In the genomic region with DNA sequence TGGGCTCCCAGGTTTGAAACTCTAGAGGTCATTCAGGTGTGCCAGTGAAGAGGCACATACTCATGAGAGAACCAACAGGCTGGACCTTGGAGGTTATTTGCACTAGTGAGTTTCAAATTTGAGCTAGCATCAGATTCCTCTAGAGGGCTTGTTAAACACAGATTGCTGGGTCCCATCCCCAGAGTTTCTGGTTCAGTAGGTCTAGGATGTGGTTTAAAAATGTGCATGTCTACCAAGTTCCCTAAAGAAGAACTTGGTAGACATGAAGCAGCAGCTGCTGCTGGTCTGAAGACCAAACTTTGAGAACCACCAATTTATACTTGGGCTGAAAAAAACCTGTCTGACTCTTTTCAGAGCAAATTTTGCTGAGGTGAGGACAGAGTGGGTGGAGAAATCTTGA, we compare ENCODE assay signal across 9 cellular contexts.
DNase-seq lines count a peak whose midpoint lies in the region; ATAC-seq and TF ChIP-seq lines count a peak whose summit lies in the region.
"Had no signal": no experiment of that assay in that cellular context is flagged by ENCODE, and none has a peak within 500 bp of the region (broad histone marks: within the 10 kb centered on the region; RNA-seq: fewer than 3 reads in every experiment).

No MANE protein-coding gene starts in this region.

- peaks cover 43% of the 10 kb centered on the region for H3K4me1 ChIP-seq in neural progenitor cell
- H3K4me1 ChIP-seq in Caco-2, result no peaks in the 10 kb centered on the region; the same call in 1 of the 2 replicates

- no peak for TF ChIP-seq CTCF in neural progenitor cell (IDR thresholded peaks at IDR 0.05)
- TF ChIP-seq CTCF in Caco-2 (IDR thresholded peaks at IDR 0.05; ENCODE audit: insufficient read depth in 1 of 2, low read depth in 1 of 2, low read length in 1 of 2, severe bottlenecking in 1 of 2, unreplicated experiment in 1 of 2), result no peak

- H3K9ac ChIP-seq in neural progenitor cell, result no peak overlapping the region

- no peak overlapping the region for H3K4me2 ChIP-seq in neural progenitor cell

- H3K27me3 ChIP-seq in neural progenitor cell, result no peaks in the 10 kb centered on the region
- H3K27me3 ChIP-seq in Caco-2 (replicated peaks; ENCODE audit: control insufficient read depth, insufficient read depth, low read length), result no peaks in the 10 kb centered on the region

- peaks cover 4% of the 10 kb centered on the region for H3K36me3 Mint-ChIP-seq in T-helper 17 cell (ENCODE audit: low read depth)
- peaks cover 3 to 24% (median 4%) of the 10 kb centered on the region in 3 donors for H3K36me3 Mint-ChIP-seq in naive thymus-derived CD8-positive, alpha-beta T cell
- no peaks in the 10 kb centered on the region for H3K36me3 Mint-ChIP-seq in neural progenitor cell
- H3K36me3 Mint-ChIP-seq in Caco-2 (ENCODE audit: insufficient read depth, unreplicated experiment), result no peaks in the 10 kb centered on the region

- H3K79me2 ChIP-seq in neural progenitor cell (ENCODE audit: low read depth), result peaks cover 6% of the 10 kb centered on the region

- ATAC-seq in GM21619 (IDR thresholded peaks at IDR 0.05; ENCODE audit: unreplicated experiment) (peak; percentile 37), T-helper 17 cell (peak; percentile 63)
- peak; percentile 44 to 50 for ATAC-seq in naive thymus-derived CD8-positive, alpha-beta T cell

- intact Hi-C loops in Caco-2 (cut with micrococcal nuclease; ENCODE audit: unreplicated experiment), result no loop called here

- H3K9me3 ChIP-seq in T-helper 17 cell (ENCODE audit: control insufficient read depth, low read length, poor library complexity, severe bottlenecking) (no peaks in the 10 kb centered on the region), neural progenitor cell (ENCODE audit: low read depth) (no peaks in the 10 kb centered on the region), Caco-2 (no peaks in the 10 kb centered on the region)

- peaks cover 13% of the 10 kb centered on the region for H3F3A ChIP-seq in neural progenitor cell (ENCODE audit: low read depth)

- H3K27me3 Mint-ChIP-seq in T-helper 17 cell (no peaks in the 10 kb centered on the region), neural progenitor cell (ENCODE audit: insufficient read depth, low read depth) (peaks cover 5% of the 10 kb centered on the region), Caco-2 (ENCODE audit: insufficient read depth, unreplicated experiment) (no peaks in the 10 kb centered on the region)
- H3K27me3 Mint-ChIP-seq in naive thymus-derived CD8-positive, alpha-beta T cell, result no peaks in the 10 kb centered on the region

- H2AFZ ChIP-seq in neural progenitor cell (replicated peaks), result no peak overlapping the region

- H3K36me3 ChIP-seq in neural progenitor cell, result no peaks in the 10 kb centered on the region
- H3K36me3 ChIP-seq in Caco-2 (ENCODE audit: control insufficient read depth, insufficient read depth, low read length), result no peaks in the 10 kb centered on the region; the same call in none of the 2 replicates

- H3K27ac ChIP-seq in neural progenitor cell, result no peak overlapping the region

- peak overlapping the region; percentile 89 for H3K4me3 Mint-ChIP-seq in T-helper 17 cell
- peak overlapping the region in 9 of 10 donors; percentile 2 to 72 (median 56) for H3K4me3 Mint-ChIP-seq in naive thymus-derived CD8-positive, alpha-beta T cell
- no peak overlapping the region for H3K4me3 Mint-ChIP-seq in neural progenitor cell
- H3K4me3 Mint-ChIP-seq in Caco-2 (ENCODE audit: unreplicated experiment), result no peak overlapping the region
- H3K4me3 Mint-ChIP-seq: mesothelial cell of epicardium had no signal

- no TSS peak for BruUV-seq in Caco-2 (replicated peaks; lab: Mats Ljungman, UMichigan)

- CTCF ChIA-PET in Caco-2 (lab: Charles Lee), result no interaction called here

- no peaks in the 10 kb centered on the region for H3K9me3 Mint-ChIP-seq in naive thymus-derived CD8-positive, alpha-beta T cell
- no peaks in the 10 kb centered on the region for H3K9me3 Mint-ChIP-seq in neural progenitor cell
- H3K9me3 Mint-ChIP-seq in Caco-2 (ENCODE audit: unreplicated experiment), result no peaks in the 10 kb centered on the region
- H3K9me3 Mint-ChIP-seq: mesothelial cell of epicardium had no signal

- peaks cover 18% of the 10 kb centered on the region for H4K20me1 ChIP-seq in neural progenitor cell (ENCODE audit: low read depth)

- DNase-seq in GDM1 (lab: John Stamatoyannopoulos, UW) (peak; percentile 38), T-helper 17 cell (no peak), NCI-H1930 (lab: John Stamatoyannopoulos, UW) (no peak), NCI-H2081 treated with DMSO at 0.1 percent for 48 hours (lab: John Stamatoyannopoulos, UW) (no peak), neural progenitor cell (ENCODE audit: low spot score) (no peak), Caco-2 (no peak)
- peak in 3 of 10 donors; percentile 8 to 21 (median 10) for DNase-seq in naive thymus-derived CD8-positive, alpha-beta T cell

- POLR2A ChIA-PET in naive thymus-derived CD8-positive, alpha-beta T cell (lab: Charles Lee), result no interaction called here
- POLR2A ChIA-PET in Caco-2 (lab: Charles Lee), result no interaction called here

- H3K4me3 ChIP-seq in neural progenitor cell (no peak overlapping the region), Caco-2 (ENCODE audit: low read depth, low read length) (no peak overlapping the region)

- H3K27ac Mint-ChIP-seq in T-helper 17 cell, result peak overlapping the region; percentile 94
- peak overlapping the region; percentile 34 to 82 (median 60) for H3K27ac Mint-ChIP-seq in naive thymus-derived CD8-positive, alpha-beta T cell
- H3K27ac Mint-ChIP-seq in neural progenitor cell, result no peak overlapping the region
- H3K27ac Mint-ChIP-seq in Caco-2 (ENCODE audit: unreplicated experiment), result no peak overlapping the region
- H3K27ac Mint-ChIP-seq: mesothelial cell of epicardium had no signal

- H3K4me1 Mint-ChIP-seq in T-helper 17 cell, result peaks cover 77% of the 10 kb centered on the region
- H3K4me1 Mint-ChIP-seq in naive thymus-derived CD8-positive, alpha-beta T cell, result peaks cover 60 to 92% (median 80%) of the 10 kb centered on the region in 4 donors
- peaks cover 23% of the 10 kb centered on the region for H3K4me1 Mint-ChIP-seq in neural progenitor cell
- no peaks in the 10 kb centered on the region for H3K4me1 Mint-ChIP-seq in Caco-2 (ENCODE audit: low read depth, unreplicated experiment)

Comparison
In these comparisons a context has a peak if more than half of its experiments do, and no peak if none do; other contexts are left out.
1. H3K27ac Mint-ChIP-seq: peak in T-helper 17 cell (single experiment) and naive thymus-derived CD8-positive, alpha-beta T cell (10 of 10); none in neural progenitor cell (single experiment) and Caco-2 (single experiment).
2. H3K4me3 Mint-ChIP-seq: peak in T-helper 17 cell (single experiment) and naive thymus-derived CD8-positive, alpha-beta T cell (9 of 10); none in neural progenitor cell (single experiment) and Caco-2 (single experiment).
3. Peak in every context shown above with its lines, with median percentiles within 50 percentile points of each other: ATAC-seq.